8 cellular contexts compared by ENCODE assay signal in genomic region chr11:110711776-110712642, GRCh38. TPM values are rescaled to one million over a fixed set of nuclear protein-coding genes. Genes with fewer than 3 reads are reported as not detected.
DNase-seq lines count a peak whose midpoint lies in the region; TF ChIP-seq lines count a peak whose summit lies in the region.

Gene ARHGAP20, minus strand, starts transcription at chr11:110712437. Its CDS starts 206 bp downstream, at chr11:110712231.

- no peaks in the 10 kb centered on the region for H3K9me3 ChIP-seq in ES-I3 (ENCODE audit: control insufficient read depth, insufficient read depth, low read length)

- peak within 1 kb of the TSS; percentile 41 for H3K4me3 ChIP-seq in kidney epithelial cell (ENCODE audit: low read depth, low read length)

- peak; percentile 12 for DNase-seq in GOT3 (lab: John Stamatoyannopoulos, UW)
- peak; percentile 61 for DNase-seq in M059J (ENCODE audit: low read depth)
- DNase-seq in T-helper 2 cell: peak in 4 of 5 experiments; percentile 7 to 82 (median 23)
- DNase-seq in cerebellar cortex (ENCODE audit: low spot score): peak; percentile 56
- DNase-seq in kidney epithelial cell (ENCODE audit: low read depth): no peak
- peak; percentile 32 for DNase-seq in stimulated activated CD4-positive, alpha-beta T cell treated with anti-CD3 and anti-CD28 coated beads, Interleukin-12 subunit alpha, Interleukin-12 subunit beta, amount 100 ng/mL, for 4 hours
- no peak for DNase-seq in RKO (ENCODE audit: low spot score)

- H3K4me1 ChIP-seq in ES-I3 (ENCODE audit: insufficient read depth, low read length): no peaks in the 10 kb centered on the region

- H3K9ac ChIP-seq in ES-I3 (ENCODE audit: low read depth, low read length): peak within 1 kb of the TSS; percentile 70; the same call in 1 of the 2 replicates

- peaks cover 33% of the 10 kb centered on the region for H3K27me3 ChIP-seq in kidney epithelial cell (ENCODE audit: control insufficient read depth, insufficient read depth, low read length)

- TF ChIP-seq CTCF in kidney epithelial cell (IDR thresholded peaks at IDR 0.05; ENCODE audit: insufficient read depth, low read length, poor library complexity, severe bottlenecking): no peak

- H3K36me3 ChIP-seq in ES-I3 (ENCODE audit: insufficient read depth, low read length) (no peaks in the 10 kb centered on the region), kidney epithelial cell (ENCODE audit: control insufficient read depth, insufficient read depth, low read length) (no peaks in the 10 kb centered on the region)

RNA-seq across cellular contexts. Expression of gene ARHGAP20, which starts in this region (rescaled TPM):
- 1.1 and 1.4 TPM in 2 replicates for total RNA-seq in M059J (2014; rRNA removed; shearing (Covaris generic))
- 0.14 and 0.17 TPM in 2 replicates for total RNA-seq in kidney epithelial cell

Comparison
In these comparisons a context has a peak if more than half of its experiments do, and no peak if none do; other contexts are left out.
1. DNase-seq: peak in GOT3 (single experiment), M059J (single experiment), T-helper 2 cell (4 of 5), cerebellar cortex (single experiment) and stimulated activated CD4-positive, alpha-beta T cell treated with anti-CD3 and anti-CD28 coated beads, Interleukin-12 subunit alpha, Interleukin-12 subunit beta, amount 100 ng/mL, for 4 hours (single experiment); none in kidney epithelial cell (single experiment) and RKO (single experiment).